Comparison of ENCODE assay signal across 25 cellular contexts in the genomic region with DNA sequence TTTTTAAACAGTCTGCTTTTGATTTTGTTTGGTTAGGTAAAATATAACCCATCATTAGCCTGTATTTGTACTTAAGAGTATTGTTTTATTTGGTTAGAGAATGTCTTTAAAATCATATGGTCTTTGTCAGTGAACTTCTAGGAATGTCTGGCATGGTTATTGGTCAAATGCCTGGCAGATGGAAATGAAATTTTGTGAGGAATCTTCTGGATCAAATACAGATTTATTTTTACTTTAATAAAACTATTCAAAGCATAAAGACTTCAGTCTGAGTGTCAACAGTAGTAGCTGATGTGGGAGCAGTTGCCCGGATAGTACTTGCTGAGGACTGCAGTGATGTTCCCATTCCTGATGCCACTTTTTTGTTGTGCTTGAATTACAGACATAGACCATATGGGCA.
DNase-seq lines count a peak whose midpoint lies in the region; ATAC-seq, FAIRE-seq and TF ChIP-seq lines count a peak whose summit lies in the region.
"Had no signal": no experiment of that assay in that cellular context is flagged by ENCODE, and none has a peak within 500 bp of the region (broad histone marks: within the 10 kb centered on the region; RNA-seq: fewer than 3 reads in every experiment).

No MANE protein-coding gene starts in this region.

- peaks cover 14% of the 10 kb centered on the region for H3K4me1 Mint-ChIP-seq in astrocyte (ENCODE audit: low read depth, unreplicated experiment)
- no peaks in the 10 kb centered on the region for H3K4me1 Mint-ChIP-seq in CD4-positive, alpha-beta memory T cell

- no peaks in the 10 kb centered on the region for H3K9me3 Mint-ChIP-seq in astrocyte (ENCODE audit: unreplicated experiment)
- peaks cover 0 to 5% (median 4%) of the 10 kb centered on the region in 8 donors for H3K9me3 Mint-ChIP-seq in CD4-positive, alpha-beta memory T cell
- H3K9me3 Mint-ChIP-seq: CD4-positive, alpha-beta T cell had no signal

- CTCF ChIA-PET in CD4-positive, alpha-beta memory T cell (lab: Charles Lee; ENCODE audit: partially characterized antibody) = no interaction called here

- no peak for FAIRE-seq in astrocyte (lab: Jason Lieb, UNC)
- FAIRE-seq: GM19239, H54, HepG2, K562 had no signal

- no peaks in the 10 kb centered on the region for H3K36me3 ChIP-seq in GM23248 (ENCODE audit: low read depth)
- no peaks in the 10 kb centered on the region for H3K36me3 ChIP-seq in astrocyte (ENCODE audit: insufficient read depth, low read length)
- no peaks in the 10 kb centered on the region for H3K36me3 ChIP-seq in CD4-positive, alpha-beta memory T cell (ENCODE audit: insufficient read depth, low read length)
- H3K36me3 ChIP-seq: BLaER1 treated with 17β-estradiol and CSF1 and Interleukin-3, amounts not matched to agents 10 nM and 100 nM; SJSA1 had no signal

- no peaks in the 10 kb centered on the region for H3K27me3 ChIP-seq in GM23248 (replicated peaks; ENCODE audit: insufficient read depth)
- no peaks in the 10 kb centered on the region for H3K27me3 ChIP-seq in astrocyte (ENCODE audit: insufficient read depth, low read length)
- peaks cover 7% of the 10 kb centered on the region for H3K27me3 ChIP-seq in CD4-positive, alpha-beta memory T cell (ENCODE audit: insufficient read depth, low read length)
- H3K27me3 ChIP-seq: BLaER1 treated with 17β-estradiol and CSF1 and Interleukin-3, amounts not matched to agents 10 nM and 100 nM; SJSA1 had no signal

- H4K20me1 ChIP-seq in GM23248 (ENCODE audit: insufficient read depth) (no peaks in the 10 kb centered on the region), astrocyte (ENCODE audit: insufficient read depth, low read length) (no peaks in the 10 kb centered on the region)
- H4K20me1 ChIP-seq: BLaER1 treated with 17β-estradiol and CSF1 and Interleukin-3, amounts not matched to agents 10 nM and 100 nM had no signal

- ATAC-seq in HG02981 (IDR thresholded peaks at IDR 0.05; ENCODE audit: unreplicated experiment) (no peak), HG03175 (IDR thresholded peaks at IDR 0.05; ENCODE audit: unreplicated experiment) (no peak)
- ATAC-seq: HepG2, K562, PC-3 had no signal

- intact Hi-C loops in CD4-positive, alpha-beta memory T cell (cut with micrococcal nuclease) = no loop called here

- H3K9me3 ChIP-seq in GM23248 (ENCODE audit: low read depth) (no peaks in the 10 kb centered on the region), astrocyte (ENCODE audit: insufficient read depth, low read depth, low read length) (no peaks in the 10 kb centered on the region)
- H3K9me3 ChIP-seq in CD4-positive, alpha-beta memory T cell (ENCODE audit: control insufficient read depth in 1 of 2, low read length in 2 of 2) = no peaks in the 10 kb centered on the region
- H3K9me3 ChIP-seq: SJSA1 had no signal

- H3K9ac ChIP-seq in GM23248 (no peak overlapping the region), astrocyte (ENCODE audit: low read length) (no peak overlapping the region)
- H3K9ac ChIP-seq: BLaER1 treated with 17β-estradiol and CSF1 and Interleukin-3, amounts not matched to agents 10 nM and 100 nM had no signal

- no peak overlapping the region for H3K4me3 Mint-ChIP-seq in astrocyte (ENCODE audit: unreplicated experiment)
- no peak overlapping the region for H3K4me3 Mint-ChIP-seq in CD4-positive, alpha-beta memory T cell
- H3K4me3 Mint-ChIP-seq: CD4-positive, alpha-beta T cell had no signal

- no peaks in the 10 kb centered on the region for H3K9me2 ChIP-seq in GM23248 (ENCODE audit: insufficient read depth)

- peaks cover 2% of the 10 kb centered on the region for H3K36me3 Mint-ChIP-seq in astrocyte (ENCODE audit: low read depth, unreplicated experiment)
- H3K36me3 Mint-ChIP-seq in CD4-positive, alpha-beta memory T cell = no peaks in the 10 kb centered on the region

- WGBS in GM23248 (ENCODE audit: low coverage in 1 of 2, low lambda C conversion rate in 2 of 2, missing lambda C conversion rate in 2 of 2), 2 experiments = 7 to 15% methylated on average over 1 of the region's 1 CpG

- no peaks in the 10 kb centered on the region for H3K27me3 Mint-ChIP-seq in astrocyte (ENCODE audit: low read depth, unreplicated experiment)
- H3K27me3 Mint-ChIP-seq in CD4-positive, alpha-beta memory T cell = peaks cover 13 to 20% of the 10 kb centered on the region in 2 donors

- no peak overlapping the region for H3K27ac ChIP-seq in GM23248
- H3K27ac ChIP-seq in astrocyte (ENCODE audit: low read depth, low read length) = no peak overlapping the region
- H3K27ac ChIP-seq in CD4-positive, alpha-beta memory T cell (ENCODE audit: low read depth, low read length) = no peak overlapping the region
- H3K27ac ChIP-seq: 22Rv1; BLaER1 treated with 17β-estradiol and CSF1 and Interleukin-3, amounts not matched to agents 10 nM and 100 nM; SJSA1 had no signal

- no peaks in the 10 kb centered on the region for H3K79me2 ChIP-seq in GM23248 (ENCODE audit: insufficient read depth)
- H3K79me2 ChIP-seq in astrocyte (ENCODE audit: insufficient read depth, low read length) = no peaks in the 10 kb centered on the region

- in situ Hi-C loops in GM23248 (cut with MboI) = no loop called here

- H3K4me1 ChIP-seq in GM23248 (ENCODE audit: insufficient read depth) (peaks cover 19% of the 10 kb centered on the region), astrocyte (ENCODE audit: insufficient read depth, low read length) (peaks cover 11% of the 10 kb centered on the region)
- no peaks in the 10 kb centered on the region for H3K4me1 ChIP-seq in CD4-positive, alpha-beta memory T cell (ENCODE audit: insufficient read depth, low read length)
- H3K4me1 ChIP-seq: BLaER1 treated with 17β-estradiol and CSF1 and Interleukin-3, amounts not matched to agents 10 nM and 100 nM; Caco-2 had no signal

- no peak overlapping the region for H3K4me3 ChIP-seq in GM23248
- H3K4me3 ChIP-seq in astrocyte (ENCODE audit: insufficient read depth, low read depth, low read length) = no peak overlapping the region
- H3K4me3 ChIP-seq in fibroblast of the aortic adventitia (ENCODE audit: low read depth, low read length) = no peak overlapping the region
- H3K4me3 ChIP-seq in CD4-positive, alpha-beta memory T cell (ENCODE audit: low read length in 2 of 2) = no peak overlapping the region
- H3K4me3 ChIP-seq: BLaER1 treated with 17β-estradiol and CSF1 and Interleukin-3, amounts not matched to agents 10 nM and 100 nM; K562; SJSA1 had no signal

- no peak overlapping the region for H3K27ac Mint-ChIP-seq in astrocyte (ENCODE audit: unreplicated experiment)
- no peak overlapping the region for H3K27ac Mint-ChIP-seq in CD4-positive, alpha-beta memory T cell
- H3K27ac Mint-ChIP-seq: CD4-positive, alpha-beta T cell had no signal

- H3K4me2 ChIP-seq in GM23248 (ENCODE audit: unreplicated experiment) (peak overlapping the region; percentile 31), astrocyte (ENCODE audit: low read length) (no peak overlapping the region)
- H3K4me2 ChIP-seq: BLaER1 treated with 17β-estradiol and CSF1 and Interleukin-3, amounts not matched to agents 10 nM and 100 nM had no signal

- TF ChIP-seq CTCF in astrocyte (IDR thresholded peaks at IDR 0.05; ENCODE audit: insufficient read depth, low read depth, low read length) = no peak
- no peak for TF ChIP-seq CTCF in fibroblast of the aortic adventitia (IDR thresholded peaks at IDR 0.05; ENCODE audit: insufficient read depth, low read length)

- POLR2A ChIA-PET in CD4-positive, alpha-beta memory T cell (lab: Charles Lee; ENCODE audit: partially characterized antibody) = no interaction called here

- DNase-seq in AG08395 (ENCODE audit: low spot score) (peak; percentile 2), GM23248 (no peak), astrocyte (ENCODE audit: low read depth) (peak; percentile 10), fibroblast of the aortic adventitia (ENCODE audit: low read depth) (peak; percentile 62), COLO829 (ENCODE audit: low spot score) (no peak)
- DNase-seq in CD4-positive, alpha-beta memory T cell = no peak
- DNase-seq: Caco-2; CD4-positive, alpha-beta T cell; DMS79; Kasumi-1; NCI-H1105; NCI-H1436 treated with DMSO at 0.1 percent for 48 hours; NCI-H187 treated with DMSO at 0.1 percent for 48 hours; NCI-H524; NCI-H748 treated with DMSO at 0.1 percent for 48 hours; PC-3 had no signal

- peaks cover 15% of the 10 kb centered on the region; the same call in 1 of the 2 replicates for H3F3A ChIP-seq in GM23248 (ENCODE audit: insufficient read depth)

- H2AFZ ChIP-seq in GM23248 (no peak overlapping the region), astrocyte (ENCODE audit: low read depth, low read length) (no peak overlapping the region)

Comparison
In these comparisons a context has a peak if more than half of its experiments do, and no peak if none do; other contexts are left out.
1. DNase-seq: peak in AG08395 (single experiment), astrocyte (single experiment) and fibroblast of the aortic adventitia (single experiment); none in GM23248 (single experiment), CD4-positive, alpha-beta memory T cell (0 of 5) and COLO829 (single experiment).